Comparison of ENCODE assay signal across 1 cellular context in genomic region chr20:53827996-53828672, GRCh38.
A peak's percentile ranks its signal among the peaks of the same experiment; 100 is the strongest.
TF ChIP-seq lines count a peak whose summit lies in the region.

No MANE protein-coding gene starts in this region.

TF ChIP-seq in K562, 482 proteins besides CTCF, POLR2A, EP300 and RAD21 (continued from another document):
- TF ChIP-seq UBTF (IDR thresholded peaks at IDR 0.05; ENCODE audit: borderline replicate concordance in 1 of 2, low read depth in 2 of 2, low read length in 2 of 2) (no peak), FUS (optimal IDR thresholded peaks at IDR 0.05; ENCODE audit: low read depth, low read length) (no peak), BACH1 (tag; IDR thresholded peaks at IDR 0.05) (peak; percentile 56; the same call in 1 of the 2 replicates), NR2C1 (IDR thresholded peaks at IDR 0.05) (peak; percentile 9; the same call in 1 of the 2 replicates), NR2C1 (tag; IDR thresholded peaks at IDR 0.05) (no peak), ZNF3 (CRISPR knock-in tag; IDR thresholded peaks at IDR 0.05) (no peak), ZKSCAN8 (CRISPR knock-in tag; IDR thresholded peaks at IDR 0.05) (0 out of 2 replicates have a peak, but pooled peaks have one; percentile 14), ARID2 (IDR thresholded peaks at IDR 0.05) (no peak), NCOA6 (IDR thresholded peaks at IDR 0.05) (0 out of 2 replicates have a peak, but pooled peaks have one; percentile 29), MEIS2 (IDR thresholded peaks at IDR 0.05; ENCODE audit: partially characterized antibody) (peak; percentile 45), NFIC (IDR thresholded peaks at IDR 0.05) (peak; percentile 14; the same call in 1 of the 2 replicates), TCF7L2 (IDR thresholded peaks at IDR 0.05; ENCODE audit: low read depth, low read length) (no peak), ZNF589 (CRISPR knock-in tag; IDR thresholded peaks at IDR 0.05; ENCODE audit: low read depth) (peak; percentile 6; the same call in 1 of the 2 replicates), MGA (IDR thresholded peaks at IDR 0.05) (0 out of 2 replicates have a peak, but pooled peaks have one; percentile 14), PBX2 (CRISPR knock-in tag; IDR thresholded peaks at IDR 0.05; ENCODE audit: low read depth) (no peak), PBX2 (tag; conservative IDR thresholded peaks at IDR 0.05; ENCODE audit: low read depth) (0 out of 2 replicates have a peak, but pooled peaks have one; percentile 38), MBD1 (CRISPR knock-in tag; IDR thresholded peaks at IDR 0.05) (no peak), ZNF75A (CRISPR knock-in tag; IDR thresholded peaks at IDR 0.05) (no peak), KDM1A (IDR thresholded peaks at IDR 0.05) (0 out of 4 replicates have a peak, but pooled peaks of 1 of the 2 experiments have one; percentile 20), ELF2 (CRISPR knock-in tag; IDR thresholded peaks at IDR 0.05) (peak; percentile 32; the same call in 1 of the 2 replicates)
TF ChIP-seq in K562: peak in this region for 12.
